In genomic region chrX:29545878-29546277, GRCh38 we compare ENCODE assay signal across 19 cellular contexts.
A peak's percentile ranks its signal among the peaks of the same experiment; 100 is the strongest.
DNase-seq lines count a peak whose midpoint lies in the region; ATAC-seq, FAIRE-seq and TF ChIP-seq lines count a peak whose summit lies in the region.
"Had no signal": no experiment of that assay in that cellular context is flagged by ENCODE, and none has a peak within 500 bp of the region (broad histone marks: within the 10 kb centered on the region; RNA-seq: fewer than 3 reads in every experiment).

No MANE protein-coding gene starts in this region.

- H3K4me1 ChIP-seq in liver (ENCODE audit: control insufficient read depth in 4 of 4, insufficient read depth in 4 of 4, low read length in 3 of 4): peaks cover 0 to 20% (median 13%) of the 10 kb centered on the region in 4 donors
- no peaks in the 10 kb centered on the region for H3K4me1 ChIP-seq in HepG2 (ENCODE audit: insufficient read depth, low read length)
- no peaks in the 10 kb centered on the region for H3K4me1 ChIP-seq in mucosa of descending colon (ENCODE audit: low read depth)
- H3K4me1 ChIP-seq: HAP-1 had no signal

- no peak for TF ChIP-seq EP300 in HepG2 (IDR thresholded peaks at IDR 0.05; ENCODE audit: low read depth in 2 of 2, low read length in 2 of 2)
- no peak for TF ChIP-seq EP300 in HepG2 (CRISPR knock-in tag; IDR thresholded peaks at IDR 0.05; ENCODE audit: borderline replicate concordance)

- WGBS in liver: 15% methylated on average over 2 of the region's 2 CpGs
- 0% methylated on average over 1 of the region's 2 CpGs for WGBS in HepG2 (ENCODE audit: low lambda C conversion rate)

- H3K27me3 ChIP-seq in liver (ENCODE audit: control insufficient read depth in 4 of 4, insufficient read depth in 4 of 4, low read length in 3 of 4) (no peaks in the 10 kb centered on the region), HepG2 (ENCODE audit: control insufficient read depth in 1 of 2, insufficient read depth in 2 of 2, low read length in 2 of 2) (no peaks in the 10 kb centered on the region)

- no TSS peak for BruUV-seq in HepG2 (replicated peaks; lab: Mats Ljungman, UMichigan)

- no peak overlapping the region for H3K4me2 ChIP-seq in HepG2 (ENCODE audit: low read depth, low read length)

- DNase-seq in HepG2 (ENCODE audit: low spot score): no peak
- peak; percentile 38 for DNase-seq in NOMO-1 treated with DMSO at 0.1 percent for 48 hours (lab: John Stamatoyannopoulos, UW; ENCODE audit: unreplicated experiment)
- DNase-seq in left lobe of liver (ENCODE audit: low spot score): peak; percentile 62
- DNase-seq in mucosa of descending colon: no peak
- DNase-seq in NCI-H2196 (lab: John Stamatoyannopoulos, UW; ENCODE audit: unreplicated experiment): no peak
- DNase-seq: ACHN; Caco-2; CD4-positive, alpha-beta T cell; GM23248; IMR-90 had no signal

- no peaks in the 10 kb centered on the region for H3K79me2 ChIP-seq in HepG2 (ENCODE audit: insufficient read depth, low read length)

- no peak for TF ChIP-seq POLR2A in HepG2 (IDR thresholded peaks at IDR 0.05; ENCODE audit: insufficient read depth in 1 of 2, low read depth in 2 of 2, low read length in 2 of 2)
- TF ChIP-seq POLR2A in GM18505 (IDR thresholded peaks at IDR 0.05; ENCODE audit: borderline replicate concordance, extremely low read depth, insufficient read depth, insufficient read length): no peak

- POLR2A ChIA-PET in HepG2 (lab: Yijun Ruan, JAX): no interaction called here

- TF ChIP-seq CTCF in liver (IDR thresholded peaks at IDR 0.05; ENCODE audit: low read depth, low read length, missing input control) (no peak), HepG2 (CRISPR knock-in tag; IDR thresholded peaks at IDR 0.05) (no peak), mucosa of descending colon (IDR thresholded peaks at IDR 0.05) (no peak)

- intact Hi-C loops in HepG2 (cut with micrococcal nuclease; ENCODE audit: unreplicated experiment) (no loop called here), mucosa of descending colon (cut with DNase I, micrococcal nuclease) (no loop called here)

- no peak overlapping the region for H3K27ac ChIP-seq in liver (ENCODE audit: low read depth in 1 of 2, low read length in 2 of 2)
- H3K27ac ChIP-seq in HepG2 (ENCODE audit: extremely low read length, insufficient read depth, low read length): no peak overlapping the region
- H3K27ac ChIP-seq: C4-2B, GM23248 had no signal

- no peak for ATAC-seq in HepG2
- peak; percentile 81 for ATAC-seq in left lobe of liver
- no peak for ATAC-seq in mucosa of descending colon
- ATAC-seq in GM18505 (IDR thresholded peaks at IDR 0.05; ENCODE audit: unreplicated experiment): no peak

- H3K4me3 ChIP-seq in liver (ENCODE audit: low read depth in 1 of 3, low read length in 3 of 3): no peak overlapping the region
- no peak overlapping the region for H3K4me3 ChIP-seq in HepG2 (replicated peaks in 1 of 3; ENCODE audit: insufficient read depth in 1 of 3, low read depth in 2 of 3, low read length in 3 of 3)
- H3K4me3 ChIP-seq in mucosa of descending colon: no peak overlapping the region
- H3K4me3 ChIP-seq: GM23248, HAP-1 had no signal

- no peaks in the 10 kb centered on the region for H4K20me1 ChIP-seq in HepG2 (ENCODE audit: insufficient read depth, low read length)

- CTCF ChIA-PET in HepG2 (lab: Yijun Ruan, JAX; ENCODE audit: low intra/inter-chr PET ratio, low total read pairs): no interaction called here

- H3K36me3 ChIP-seq in liver (ENCODE audit: control insufficient read depth in 4 of 4, insufficient read depth in 3 of 4, low read depth in 1 of 4, low read length in 3 of 4) (no peaks in the 10 kb centered on the region), HepG2 (replicated peaks in 1 of 2; ENCODE audit: control insufficient read depth in 1 of 2, insufficient read depth in 2 of 2, low read length in 2 of 2) (no peaks in the 10 kb centered on the region), mucosa of descending colon (ENCODE audit: low read depth) (no peaks in the 10 kb centered on the region)
- H3K36me3 ChIP-seq: HAP-1 had no signal

- H3K9ac ChIP-seq in liver (ENCODE audit: low read depth in 1 of 2, low read length in 2 of 2) (no peak overlapping the region), HepG2 (ENCODE audit: insufficient read depth, low read depth, low read length) (no peak overlapping the region)
- H3K9ac ChIP-seq: GM23248 had no signal

- no peaks in the 10 kb centered on the region for H3K9me3 ChIP-seq in liver (ENCODE audit: control insufficient read depth in 4 of 4, low read length in 3 of 4)
- H3K9me3 ChIP-seq in HepG2 (ENCODE audit: low read length): no peaks in the 10 kb centered on the region
- no peaks in the 10 kb centered on the region for H3K9me3 ChIP-seq in mucosa of descending colon
- H3K9me3 ChIP-seq: Caco-2, HAP-1 had no signal

- FAIRE-seq in HepG2 (lab: Jason Lieb, UNC): no peak
- FAIRE-seq: A204.1, D721Med, G401.6, GM12891, GM18507 had no signal

- in situ Hi-C loops in HepG2 (cut with HindIII; ENCODE audit: extremely low pct_ligation_motif_present, low pct_unique_long_range_greater_than_20kb): no loop called here

- no peak overlapping the region for H2AFZ ChIP-seq in HepG2 (ENCODE audit: low read length)
- H2AFZ ChIP-seq: GM23248 had no signal

- TF ChIP-seq RAD21 in liver (IDR thresholded peaks at IDR 0.05): peak in 1 of 2 donors; percentile 32
- no peak for TF ChIP-seq RAD21 in HepG2 (CRISPR knock-in tag; IDR thresholded peaks at IDR 0.05)

TF ChIP-seq in liver, 16 proteins besides CTCF, POLR2A, EP300 and RAD21 (continues in another document):
- TF ChIP-seq REST (IDR thresholded peaks at IDR 0.05) (peak; percentile 18), EGR1 (IDR thresholded peaks at IDR 0.05; ENCODE audit: low read depth in 2 of 2) (no peak), YY1 (IDR thresholded peaks at IDR 0.05) (peak; percentile 35), HNF4A (conservative IDR thresholded peaks at IDR 0.05) (peak; percentile 86 to 89), TAF1 (conservative IDR thresholded peaks at IDR 0.05) (no peak), GABPA (IDR thresholded peaks at IDR 0.05 in 1 of 2, conservative IDR thresholded peaks at IDR 0.05 in 1 of 2) (peak in 1 of 2 donors; percentile 42), JUND (IDR thresholded peaks at IDR 0.05) (peak; percentile 28 to 57), FOXA2 (IDR thresholded peaks at IDR 0.05) (peak; percentile 86), RXRA (IDR thresholded peaks at IDR 0.05) (peak; percentile 44 to 67)

TF ChIP-seq in HepG2, 621 proteins besides CTCF, POLR2A, EP300 and RAD21:
- TF ChIP-seq RBAK (CRISPR knock-in tag; IDR thresholded peaks at IDR 0.05): no peak
- no peak for TF ChIP-seq SIX1 (CRISPR knock-in tag; IDR thresholded peaks at IDR 0.05; ENCODE audit: borderline replicate concordance)
- no peak for TF ChIP-seq RELA (CRISPR knock-in tag; IDR thresholded peaks at IDR 0.05)
- no peak for TF ChIP-seq FOXJ3 (CRISPR knock-in tag; IDR thresholded peaks at IDR 0.05; ENCODE audit: borderline replicate concordance)
- TF ChIP-seq ATF5 (CRISPR knock-in tag; IDR thresholded peaks at IDR 0.05; ENCODE audit: low read depth): no peak
- TF ChIP-seq ZNF484 (CRISPR knock-in tag; IDR thresholded peaks at IDR 0.05; ENCODE audit: borderline replicate concordance, low read depth): no peak
- no peak for TF ChIP-seq YEATS4 (CRISPR knock-in tag; IDR thresholded peaks at IDR 0.05; ENCODE audit: borderline replicate concordance)
- no peak for TF ChIP-seq ATF3 (CRISPR knock-in tag; IDR thresholded peaks at IDR 0.05)
- no peak for TF ChIP-seq PBX3 (CRISPR knock-in tag; IDR thresholded peaks at IDR 0.05; ENCODE audit: borderline replicate concordance)
- TF ChIP-seq THYN1 (CRISPR knock-in tag; IDR thresholded peaks at IDR 0.05; ENCODE audit: borderline replicate concordance, low read depth): no peak
- no peak for TF ChIP-seq KMT2A (CRISPR knock-in tag; IDR thresholded peaks at IDR 0.05)
- no peak for TF ChIP-seq ZNF33B (CRISPR knock-in tag; IDR thresholded peaks at IDR 0.05)
- no peak for TF ChIP-seq ZNF691 (CRISPR knock-in tag; IDR thresholded peaks at IDR 0.05; ENCODE audit: borderline replicate concordance, low read depth)

Comparison
In these comparisons a context has a peak if more than half of its experiments do, and no peak if none do; other contexts are left out.
1. DNase-seq: peak in NOMO-1 treated with DMSO at 0.1 percent for 48 hours (single experiment) and left lobe of liver (single experiment); none in HepG2 (single experiment), mucosa of descending colon (0 of 3) and NCI-H2196 (single experiment).